ENCODE assay signal across 29 cellular contexts in genomic region chr1:119488216-119488615, GRCh38. TPM values are rescaled to one million over a fixed set of nuclear protein-coding genes. Genes with fewer than 3 reads are reported as not detected.
"Had no signal": no experiment of that assay in that cellular context is flagged by ENCODE, and none has a peak within 500 bp of the region (broad histone marks: within the 10 kb centered on the region; RNA-seq: fewer than 3 reads in every experiment).

No MANE protein-coding gene starts in this region.

- H3K27ac ChIP-seq: ascending aorta, SJSA1 had no signal

- H3K36me3 ChIP-seq: ascending aorta, SJSA1 had no signal

- H3K27me3 ChIP-seq: ascending aorta, SJSA1 had no signal

- H3K9ac ChIP-seq: SK-N-SH had no signal

- H3K4me1 ChIP-seq: ascending aorta, SJSA1 had no signal

- H3K9me3 ChIP-seq: ascending aorta, SJSA1, SK-N-SH had no signal

- DNase-seq: activated CD4-positive, alpha-beta T cell treated with anti-CD3 and anti-CD28 coated beads, Interleukin-2, amount 10 ng/mL, durations not matched to agents 24 days and 14 days; activated CD4-positive, alpha-beta T cell treated with anti-CD3 and anti-CD28 coated beads, Interleukin-2, amount 50 U/mL, for 4 hours; activated CD8-positive, alpha-beta T cell treated with anti-CD3 and anti-CD28 coated beads for 36 hours; activated gamma-delta T cell; activated naive CD4-positive, alpha-beta T cell treated with Interleukin-2 at 50 U/mL for 16 hours; activated naive CD8-positive, alpha-beta T cell treated with anti-CD3 and anti-CD28 coated beads, Interleukin-2, amount 10 ng/mL, durations not matched to agents 7 days and 5 days; activated T-cell treated with anti-CD3 and anti-CD28 coated beads, Interleukin-2, amount 50 U/mL, for 24 hours; amygdala; Karpas-422; KBM-7; NCI-H1105 treated with DMSO at 0.1 percent for 48 hours; NCI-H1436; NCI-H1694; NCI-H1930; NCI-H2081 treated with DMSO at 0.1 percent for 48 hours; NCI-H345; NCI-H524 treated with DMSO at 0.1 percent for 48 hours; SHP77 treated with DMSO at 0.1 percent for 48 hours; SK-N-SH had no signal

- H3K4me2 ChIP-seq: SK-N-SH had no signal

- ATAC-seq: activated CD8-positive, alpha-beta T cell treated with anti-CD3 and anti-CD28 coated beads for 36 hours; Panc1 had no signal

- H3K4me3 ChIP-seq: ascending aorta, SJSA1 had no signal

RNA-seq across cellular contexts. Expression of gene HSD3B1, which starts 18.8 kb away (rescaled TPM):
- total RNA-seq: activated CD4-positive, alpha-beta T cell treated with anti-CD3 and anti-CD28 coated beads, Interleukin-2, amount 10 ng/mL, durations not matched to agents 24 days and 14 days; activated CD8-positive, alpha-beta memory T cell treated with anti-CD3 and anti-CD28 coated beads for 36 hours; activated CD8-positive, alpha-beta T cell treated with anti-CD3 and anti-CD28 coated beads for 36 hours; activated naive CD8-positive, alpha-beta T cell treated with anti-CD3 and anti-CD28 coated beads, Interleukin-2, amount 10 ng/mL, durations not matched to agents 7 days and 5 days; activated T-helper 2 cell treated with anti-CD3 and anti-CD28 coated beads, Interferon-gamma antibody, Interleukin-2, Interleukin-4, amounts not matched to agents 10 μg/mL and 5 μg/mL and 100 μg/mL, durations not matched to agents 14 hours and 24 hours and 36 hours; ascending aorta; cardiac septum; MCF 10A; NCI-H460; RPMI7951; SJSA1 had no signal
- polyA plus RNA-seq: adipose tissue, SK-N-SH had no signal
